In genomic region chr2:71889991-71890684, GRCh38 we compare ENCODE assay signal across 12 cellular contexts.
A peak's percentile ranks its signal among the peaks of the same experiment; 100 is the strongest.
DNase-seq lines count a peak whose midpoint lies in the region; ATAC-seq, FAIRE-seq and TF ChIP-seq lines count a peak whose summit lies in the region.
"Had no signal": no experiment of that assay in that cellular context is flagged by ENCODE, and none has a peak within 500 bp of the region (broad histone marks: within the 10 kb centered on the region; RNA-seq: fewer than 3 reads in every experiment).

No MANE protein-coding gene starts in this region.

- H3K36me3 ChIP-seq in ACC112 (ENCODE audit: insufficient read depth, low read length) (no peaks in the 10 kb centered on the region), MG63 (no peaks in the 10 kb centered on the region), bronchial epithelial cell (ENCODE audit: control insufficient read depth, insufficient read depth, low read length) (no peaks in the 10 kb centered on the region)

- H3K4me1 ChIP-seq in ACC112 (ENCODE audit: control insufficient read depth, insufficient read depth, low read length, unreplicated experiment), result peaks cover 27% of the 10 kb centered on the region

- intact Hi-C loops in left ventricle myocardium superior (cut with micrococcal nuclease), result no loop called here

- POLR2A ChIA-PET in GM10248 (lab: Yijun Ruan, JAX), result no interaction called here

- no peaks in the 10 kb centered on the region for H3K27me3 ChIP-seq in ACC112 (ENCODE audit: insufficient read depth, low read length)
- no peaks in the 10 kb centered on the region for H3K27me3 ChIP-seq in MG63
- peaks cover 2% of the 10 kb centered on the region for H3K27me3 ChIP-seq in bronchial epithelial cell (ENCODE audit: control insufficient read depth, insufficient read depth, low read length)

- peak; percentile 84 for DNase-seq in MG63
- DNase-seq in bronchial epithelial cell (ENCODE audit: low read depth), result peak; percentile 67
- no peak for DNase-seq in left ventricle myocardium superior
- DNase-seq in GM10248 (ENCODE audit: extremely low spot score), result no peak
- DNase-seq in stimulated activated naive CD4-positive, alpha-beta T cell treated with Interleukin-2 at 50 U/mL for 16 hours (lab: John Stamatoyannopoulos, UW), result no peak
- DNase-seq: activated CD8-positive, alpha-beta memory T cell treated with anti-CD3 and anti-CD28 coated beads, Interleukin-2, amount 50 U/mL, for 48 hours; AML-193; amygdala had no signal

- H3K4me3 ChIP-seq in ACC112 (ENCODE audit: low read depth, low read length) (no peak overlapping the region), MG63 (no peak overlapping the region), bronchial epithelial cell (ENCODE audit: low read depth, low read length) (no peak overlapping the region)

- FAIRE-seq in bronchial epithelial cell (lab: Jason Lieb, UNC), result no peak

- CTCF ChIA-PET in GM10248 (lab: Yijun Ruan, JAX), result interaction anchor here (1.7 kb wide), 1 partner anchor 34 kb away, joined by 5 read pairs; no protein-coding TSS in a partner anchor

- TF ChIP-seq CTCF in bronchial epithelial cell (IDR thresholded peaks at IDR 0.05; ENCODE audit: insufficient read depth, low read length, severe bottlenecking) (no peak), GM10248 (IDR thresholded peaks at IDR 0.05; ENCODE audit: control extremely low read depth, extremely low read depth, low read depth, missing control alignments) (no peak)

- no peaks in the 10 kb centered on the region for H3K79me2 ChIP-seq in ACC112 (ENCODE audit: control insufficient read depth, insufficient read depth, low read length, unreplicated experiment)

- H3K9me3 ChIP-seq in MG63, result peaks cover 4% of the 10 kb centered on the region; the same call in 1 of the 2 replicates

- H2AFZ ChIP-seq in ACC112 (ENCODE audit: low read length, unreplicated experiment), result no peak overlapping the region

- peak; percentile 90 for ATAC-seq in left ventricle myocardium superior
- no peak for ATAC-seq in GM21423 (IDR thresholded peaks at IDR 0.05; ENCODE audit: unreplicated experiment)
- ATAC-seq in GM21526 (IDR thresholded peaks at IDR 0.05; ENCODE audit: low FRiP score, unreplicated experiment), result no peak

- peak overlapping the region; percentile 77 for H3K27ac ChIP-seq in ACC112 (ENCODE audit: low read depth, low read length)
- H3K27ac ChIP-seq: epithelial cell of prostate had no signal

Comparison
In these comparisons a context has a peak if more than half of its experiments do, and no peak if none do; other contexts are left out.
1. DNase-seq: peak in MG63 (single experiment) and bronchial epithelial cell (single experiment); none in left ventricle myocardium superior (single experiment), GM10248 (single experiment) and stimulated activated naive CD4-positive, alpha-beta T cell treated with Interleukin-2 at 50 U/mL for 16 hours (single experiment).